8 cellular contexts compared by ENCODE assay signal in the genomic region with DNA sequence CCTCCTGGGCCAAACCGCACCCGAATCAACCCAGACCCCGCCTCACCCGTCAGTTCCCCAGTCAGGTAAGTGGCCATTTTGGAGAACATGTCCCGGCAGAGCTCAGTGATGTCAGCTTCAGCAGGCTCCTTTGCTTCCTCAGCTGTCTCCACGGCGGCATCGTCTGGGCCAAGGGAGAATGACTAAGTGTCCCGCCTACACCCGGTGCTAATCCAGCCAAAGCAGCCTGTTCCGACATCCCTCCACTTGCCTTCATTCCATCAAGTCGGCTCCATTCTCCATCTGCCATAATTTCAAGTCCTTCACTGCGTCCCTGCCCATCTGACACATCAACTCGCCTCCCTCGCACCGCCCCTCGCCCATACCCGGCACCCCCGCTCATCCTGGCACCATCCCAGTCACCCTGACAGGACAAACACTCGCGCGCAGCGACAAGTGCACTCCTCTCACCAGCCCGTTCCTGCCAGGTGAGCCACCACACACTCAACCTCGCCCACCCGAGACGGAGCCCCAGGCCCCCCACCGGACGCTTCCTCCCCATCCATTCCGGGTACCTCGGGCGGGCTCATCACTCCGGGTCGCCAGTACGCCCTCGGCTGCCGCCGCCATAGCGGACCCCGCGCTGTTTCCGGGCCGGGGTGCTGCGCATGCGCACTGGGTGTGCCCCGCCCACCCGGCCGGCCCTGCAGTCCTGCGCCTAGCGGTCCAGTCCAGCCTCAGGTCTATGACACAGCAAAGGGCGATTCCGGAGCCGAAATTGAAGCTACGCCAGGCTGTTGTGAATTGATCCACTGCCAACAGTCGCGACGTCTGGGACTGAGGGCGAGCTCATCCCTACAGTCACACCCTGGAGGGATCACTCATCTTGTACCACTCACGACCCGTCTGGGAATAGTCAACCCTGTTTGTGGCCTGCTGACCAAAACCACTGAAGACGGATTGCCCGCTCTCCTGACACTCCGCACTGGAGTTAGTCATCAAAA. TPM values are rescaled to one million over a fixed set of nuclear protein-coding genes. Genes with fewer than 3 reads are reported as not detected.
DNase-seq lines count a peak whose midpoint lies in the region; ATAC-seq and TF ChIP-seq lines count a peak whose summit lies in the region.

Gene BLOC1S2 (minus strand): TSS at position 630 of the 983 bp plus-strand sequence. CDS start 21 bp downstream, at position 609.

- no peaks in the 10 kb centered on the region for H3K9me3 ChIP-seq in muscle layer of duodenum (ENCODE audit: control insufficient read depth in 1 of 2, low read length in 2 of 2)

- no peaks in the 10 kb centered on the region for H3K36me3 Mint-ChIP-seq in IgD-negative memory B cell

- H3K27ac Mint-ChIP-seq in IgD-negative memory B cell: peak within 1 kb of the TSS; percentile 85 to 98 (median 98)

- H3K27me3 Mint-ChIP-seq in IgD-negative memory B cell: no peaks in the 10 kb centered on the region

- H3K4me1 ChIP-seq in muscle layer of duodenum (ENCODE audit: control insufficient read depth in 1 of 2, insufficient read depth in 2 of 2, low read length in 2 of 2): peaks cover 9 to 26% of the 10 kb centered on the region in 2 donors

- peak within 1 kb of the TSS; percentile 92 for H3K27ac ChIP-seq in muscle layer of duodenum (ENCODE audit: low read length)

- peaks cover 6 to 24% (median 23%) of the 10 kb centered on the region in 3 donors for H3K4me1 Mint-ChIP-seq in IgD-negative memory B cell

- H3K4me3 Mint-ChIP-seq in IgD-negative memory B cell: peak within 1 kb of the TSS; percentile 89 to 99 (median 98)

- DNase-seq in DMS153 (lab: John Stamatoyannopoulos, UW): peak; percentile 40
- DNase-seq in activated T-cell treated with anti-CD3 and anti-CD28 coated beads, Interleukin-2, amount 50 U/mL, for 48 hours: peak; percentile 92 to 95
- peak; percentile 65 for DNase-seq in stimulated activated CD8-positive, alpha-beta memory T cell treated with anti-CD3 and anti-CD28 coated beads, Interleukin-7, amount 100 ng/mL, for 24 hours (ENCODE audit: low read depth)

- peak; percentile 83 for ATAC-seq in GM21528 (IDR thresholded peaks at IDR 0.05; ENCODE audit: low FRiP score, unreplicated experiment)
- peak; percentile 94 for ATAC-seq in esophagus mucosa

- peaks cover 0 to 3% of the 10 kb centered on the region in 2 donors for H3K36me3 ChIP-seq in muscle layer of duodenum (ENCODE audit: control insufficient read depth in 1 of 2, insufficient read depth in 2 of 2, low read length in 2 of 2)

- peak within 1 kb of the TSS; percentile 88 to 92 for H3K4me3 ChIP-seq in muscle layer of duodenum (ENCODE audit: low read depth in 1 of 2, low read length in 2 of 2)

- H3K9me3 Mint-ChIP-seq in IgD-negative memory B cell: no peaks in the 10 kb centered on the region

- H3K27me3 ChIP-seq in muscle layer of duodenum (ENCODE audit: low read depth, low read length): no peaks in the 10 kb centered on the region

TF ChIP-seq in PFSK-1, 5 proteins besides CTCF, POLR2A, EP300 and RAD21:
- TF ChIP-seq POLR2AphosphoS5 (IDR thresholded peaks at IDR 0.05; ENCODE audit: low read depth, low read length) (peak; percentile 88), TAF1 (IDR thresholded peaks at IDR 0.05; ENCODE audit: borderline replicate concordance, insufficient read depth, low read length) (0 out of 2 replicates have a peak, but pooled peaks have one; percentile 85), SIN3A (IDR thresholded peaks at IDR 0.05; ENCODE audit: borderline replicate concordance, insufficient read depth, low read length) (no peak), FOXP2 (optimal IDR thresholded peaks at IDR 0.05; ENCODE audit: borderline replicate concordance, extremely low read depth, extremely low read length, insufficient read depth) (peak; percentile 79)

RNA-seq across cellular contexts. Expression of gene BLOC1S2, which starts in this region (rescaled TPM):
- polyA plus RNA-seq in IgD-negative memory B cell: 103 TPM
- 41.0 TPM for polyA plus RNA-seq in PFSK-1 (2012; ENCODE audit: insufficient read length, low read depth)
- total RNA-seq in esophagus mucosa: 57.9 TPM

Comparison
In these comparisons a context has a peak if more than half of its experiments do, and no peak if none do; other contexts are left out.
1. Peak in every context shown above with its lines: DNase-seq, ATAC-seq, H3K4me3 ChIP-seq and H3K27ac ChIP-seq.
2. DNase-seq: peak in every context shown above with its lines; median percentile 94 in activated T-cell treated with anti-CD3 and anti-CD28 coated beads, Interleukin-2, amount 50 U/mL, for 48 hours; 65 in stimulated activated CD8-positive, alpha-beta memory T cell treated with anti-CD3 and anti-CD28 coated beads, Interleukin-7, amount 100 ng/mL, for 24 hours; 40 in DMS153.